ENCODE assay signal across 2 cellular contexts in genomic region chr6:143233563-143234285, GRCh38.
A peak's percentile ranks its signal among the peaks of the same experiment; 100 is the strongest.
TF ChIP-seq lines count a peak whose summit lies in the region.

No MANE protein-coding gene starts in this region.

TF ChIP-seq in HCT116, 20 proteins besides CTCF, POLR2A, EP300 and RAD21:
- TF ChIP-seq REST (IDR thresholded peaks at IDR 0.05; ENCODE audit: low read depth) (peak; percentile 29), ZNF274 (IDR thresholded peaks at IDR 0.05; ENCODE audit: low read depth, low read length) (no peak), EZH2 (IDR thresholded peaks at IDR 0.05) (no peak), SP1 (IDR thresholded peaks at IDR 0.05; ENCODE audit: low read depth) (no peak)
TF ChIP-seq in HCT116: peak in this region for 1.

TF ChIP-seq in WTC11, 78 proteins besides CTCF, POLR2A, EP300 and RAD21 (continued from another document):
- TF ChIP-seq AFF4 (CRISPR knock-in tag; IDR thresholded peaks at IDR 0.05; ENCODE audit: borderline replicate concordance) (no peak), EMX1 (CRISPR knock-in tag; IDR thresholded peaks at IDR 0.05) (no peak), ZNF416 (CRISPR knock-in tag; IDR thresholded peaks at IDR 0.05) (no peak), MAX (CRISPR knock-in tag; IDR thresholded peaks at IDR 0.05) (no peak), IRF2 (CRISPR knock-in tag; IDR thresholded peaks at IDR 0.05; ENCODE audit: borderline replicate concordance, low read depth) (no peak), PRRX2 (CRISPR knock-in tag; IDR thresholded peaks at IDR 0.05) (no peak), CREM (CRISPR knock-in tag; IDR thresholded peaks at IDR 0.05) (no peak), SOX15 (CRISPR knock-in tag; IDR thresholded peaks at IDR 0.05) (no peak), ZNF671 (CRISPR knock-in tag; IDR thresholded peaks at IDR 0.05) (no peak), ARID4B (CRISPR knock-in tag; IDR thresholded peaks at IDR 0.05; ENCODE audit: borderline replicate concordance) (no peak), HMGA2 (CRISPR knock-in tag; IDR thresholded peaks at IDR 0.05) (no peak), SP1 (CRISPR knock-in tag; conservative IDR thresholded peaks at IDR 0.05) (no peak), RELA (CRISPR knock-in tag; IDR thresholded peaks at IDR 0.05; ENCODE audit: borderline replicate concordance) (no peak), CDX4 (CRISPR knock-in tag; IDR thresholded peaks at IDR 0.05; ENCODE audit: borderline replicate concordance) (no peak), JAZF1 (CRISPR knock-in tag; IDR thresholded peaks at IDR 0.05) (no peak), NFATC4 (CRISPR knock-in tag; IDR thresholded peaks at IDR 0.05) (no peak), SMAD4 (CRISPR knock-in tag; IDR thresholded peaks at IDR 0.05) (no peak)
